In genomic region chr1:93841771-93842170, GRCh38 we compare ENCODE assay signal across 24 cellular contexts.
"Had no signal": no experiment of that assay in that cellular context is flagged by ENCODE, and none has a peak within 500 bp of the region (broad histone marks: within the 10 kb centered on the region; RNA-seq: fewer than 3 reads in every experiment).

No MANE protein-coding gene starts in this region.

- H3K9ac ChIP-seq: KMS-11 had no signal

- H3K36me3 ChIP-seq: SJCRH30 had no signal

- H3K4me2 ChIP-seq: KMS-11 had no signal

- ATAC-seq: activated CD8-positive, alpha-beta T cell treated with anti-CD3 and anti-CD28 coated beads for 36 hours; activated naive CD8-positive, alpha-beta T cell treated with anti-CD3 and anti-CD28 coated beads, Interleukin-2, amount 50 U/mL, for 24 hours; activated T-cell treated with anti-CD3 and anti-CD28 coated beads, Interleukin-2, amount 50 U/mL, for 4 hours; Panc1 had no signal

- H3K4me3 ChIP-seq: SJCRH30, SK-N-MC had no signal

- H3K27me3 ChIP-seq: SJCRH30 had no signal

- FAIRE-seq: TTC549 had no signal

- DNase-seq: activated CD4-positive, alpha-beta T cell treated with anti-CD3 and anti-CD28 coated beads, Interleukin-2, amount 10 ng/mL, durations not matched to agents 24 days and 14 days; activated CD4-positive, alpha-beta T cell treated with anti-CD3 and anti-CD28 coated beads, Interleukin-2, amount 50 U/mL, for 4 hours; activated CD8-positive, alpha-beta T cell treated with anti-CD3 and anti-CD28 coated beads for 36 hours; activated naive CD4-positive, alpha-beta T cell treated with anti-CD3 and anti-CD28 coated beads, Interleukin-2, amount 10 ng/mL, durations not matched to agents 7 days and 5 days; activated naive CD8-positive, alpha-beta T cell treated with anti-CD3 and anti-CD28 coated beads, Interleukin-2, amount 50 U/mL, for 24 hours; activated T-cell treated with anti-CD3 and anti-CD28 coated beads for 4 hours; activated T-cell treated with anti-CD3 and anti-CD28 coated beads, Interleukin-2, amount 50 U/mL, for 4 hours; amniotic stem cell; aorta; cerebellar nuclear complex; MM.1S; MV-4-11; NCI-H1092; NCI-H1436 treated with DMSO at 0.1 percent for 48 hours; NCI-H1694 treated with DMSO at 0.1 percent for 48 hours; NCI-H2029; NCI-H345; NCI-H524 treated with DMSO at 0.1 percent for 48 hours; SHP77; SJCRH30 had no signal

- H3K27ac ChIP-seq: KMS-11, SJCRH30, SK-N-MC had no signal

- H3K9me3 ChIP-seq: SJCRH30 had no signal
